ENCODE assay signal across 1 cellular context in genomic region chr7:111090834-111091233, GRCh38.
TF ChIP-seq lines count a peak whose summit lies in the region.

Gene LRRN3, plus strand, starts transcription at chr7:111091127. Its CDS starts 31,646 bp downstream, at chr7:111122773.

TF ChIP-seq in GM12878, 131 proteins besides CTCF, POLR2A, EP300 and RAD21 (continued from another document):
- TF ChIP-seq BCLAF1 (IDR thresholded peaks at IDR 0.05) (no peak), E4F1 (IDR thresholded peaks at IDR 0.05; ENCODE audit: borderline replicate concordance, partially characterized antibody) (no peak), RCOR1 (conservative IDR thresholded peaks at IDR 0.05; ENCODE audit: low read depth, low read length) (no peak), ZBTB40 (IDR thresholded peaks at IDR 0.05; ENCODE audit: borderline replicate concordance) (no peak), NR2F1 (conservative IDR thresholded peaks at IDR 0.05) (no peak)
TF ChIP-seq in GM12878: peak in this region for 0.
